Comparison of ENCODE assay signal across 1 cellular context in genomic region chr10:102413053-102413705, GRCh38.
TF ChIP-seq lines count a peak whose summit lies in the region.

No MANE protein-coding gene starts in this region.

TF ChIP-seq in GM23338, 12 proteins besides CTCF, POLR2A, EP300 and RAD21 (continued from another document):
- TF ChIP-seq ZNF462 (CRISPR knock-in tag; IDR thresholded peaks at IDR 0.05) (no peak), ZNF331 (CRISPR knock-in tag; IDR thresholded peaks at IDR 0.05; ENCODE audit: low read depth) (no peak)
